Comparison of ENCODE assay signal across 14 cellular contexts in genomic region chr1:98387701-98388100, GRCh38.
DNase-seq lines count a peak whose midpoint lies in the region; ATAC-seq, FAIRE-seq and TF ChIP-seq lines count a peak whose summit lies in the region.
"Had no signal": no experiment of that assay in that cellular context is flagged by ENCODE, and none has a peak within 500 bp of the region (broad histone marks: within the 10 kb centered on the region; RNA-seq: fewer than 3 reads in every experiment).

No MANE protein-coding gene starts in this region.

- H3K36me3 ChIP-seq in SJSA1 (no peaks in the 10 kb centered on the region), endothelial cell of umbilical vein (ENCODE audit: control insufficient read depth in 2 of 2, extremely low read depth in 1 of 2, insufficient read depth in 2 of 2, low read length in 2 of 2) (no peaks in the 10 kb centered on the region), spleen (no peaks in the 10 kb centered on the region)
- H3K36me3 ChIP-seq: ascending aorta had no signal

- intact Hi-C loops in endothelial cell of umbilical vein (cut with micrococcal nuclease) (loop anchor here (1.0 kb wide), 6 partner anchors 42 to 334 kb away; no protein-coding TSS in a partner anchor), spleen (cut with DNase I; ENCODE audit: low total_unique reads) (no loop called here)

- H3K79me2 ChIP-seq in endothelial cell of umbilical vein (ENCODE audit: control insufficient read depth, insufficient read depth, low read length), result no peaks in the 10 kb centered on the region

- POLR2A ChIA-PET in activated CD4-positive, alpha-beta T cell treated with anti-CD3 and anti-CD28 coated beads, Interleukin-2, amount 10 ng/mL, durations not matched to agents 7 days and 5 days (lab: Charles Lee), result no interaction called here
- POLR2A ChIA-PET in endothelial cell of umbilical vein (lab: Charles Lee), result interaction anchor here (1.3 kb wide), 1 partner anchor 42 kb away, joined by 3 read pairs; no protein-coding TSS in a partner anchor

- CTCF ChIA-PET in activated CD4-positive, alpha-beta T cell treated with anti-CD3 and anti-CD28 coated beads, Interleukin-2, amount 10 ng/mL, durations not matched to agents 7 days and 5 days (lab: Charles Lee), result no interaction called here
- CTCF ChIA-PET in endothelial cell of umbilical vein (lab: Charles Lee), result interaction anchor here (0.6 to 1.2 kb wide), 2 partner anchors 81 to 178 kb away, joined by 4 to 7 read pairs; no protein-coding TSS in a partner anchor

- no peaks in the 10 kb centered on the region for H3K9me3 ChIP-seq in SJSA1 (replicated peaks)
- no peaks in the 10 kb centered on the region for H3K9me3 ChIP-seq in endothelial cell of umbilical vein (replicated peaks; ENCODE audit: control insufficient read depth, insufficient read depth, low read length)
- no peaks in the 10 kb centered on the region for H3K9me3 ChIP-seq in spleen
- H3K9me3 ChIP-seq: ascending aorta had no signal

- H3K4me1 ChIP-seq in SJSA1 (replicated peaks), result peaks cover 27% of the 10 kb centered on the region
- peaks cover 63% of the 10 kb centered on the region for H3K4me1 ChIP-seq in endothelial cell of umbilical vein (ENCODE audit: control insufficient read depth, extremely low read depth, insufficient read depth, low read length)
- H3K4me1 ChIP-seq in spleen, result peaks cover 0 to 22% (median 6%) of the 10 kb centered on the region in 6 donors
- H3K4me1 ChIP-seq: ascending aorta had no signal

- 64 to 82% (median 74%) methylated on average over 4 of the region's 4 CpGs for whole genome bisulfite sequencing in spleen, 5 donors

- no peak overlapping the region for H3K4me3 Mint-ChIP-seq in activated CD4-positive, alpha-beta T cell treated with anti-CD3 and anti-CD28 coated beads, Interleukin-2, amount 10 ng/mL, durations not matched to agents 7 days and 5 days
- H3K4me3 Mint-ChIP-seq: memory B cell had no signal

- BruUV-seq in endothelial cell of umbilical vein (replicated peaks; lab: Mats Ljungman, UMichigan), result no TSS peak

- H4K20me1 ChIP-seq in endothelial cell of umbilical vein (replicated peaks; ENCODE audit: control insufficient read depth, extremely low read depth, insufficient read depth, low read length), result no peaks in the 10 kb centered on the region

- no peak for ATAC-seq in HG03175 (IDR thresholded peaks at IDR 0.05; ENCODE audit: unreplicated experiment)

- peak overlapping the region; percentile 49 for H3K4me2 ChIP-seq in endothelial cell of umbilical vein (ENCODE audit: insufficient read depth, low read length)

- H3K27me3 ChIP-seq in SJSA1 (replicated peaks), result no peaks in the 10 kb centered on the region
- H3K27me3 ChIP-seq in endothelial cell of umbilical vein (ENCODE audit: control insufficient read depth in 2 of 2, insufficient read depth in 2 of 2, low read length in 2 of 2), result no peaks in the 10 kb centered on the region
- H3K27me3 ChIP-seq in spleen (replicated peaks in 1 of 7), result no peaks in the 10 kb centered on the region
- H3K27me3 ChIP-seq: ascending aorta had no signal

- no peak for TF ChIP-seq CTCF in endothelial cell of umbilical vein (IDR thresholded peaks at IDR 0.05; ENCODE audit: extremely low read depth in 1 of 2, insufficient read depth in 1 of 2, low read depth in 1 of 2, low read length in 2 of 2)
- no peak for TF ChIP-seq CTCF in spleen (IDR thresholded peaks at IDR 0.05 in 8 of 11, conservative IDR thresholded peaks at IDR 0.05 in 3 of 11)

- DNase-seq in activated CD4-positive, alpha-beta T cell treated with anti-CD3 and anti-CD28 coated beads, Interleukin-2, amount 10 ng/mL, durations not matched to agents 7 days and 5 days, result no peak
- DNase-seq in activated CD4-positive, alpha-beta T cell treated with anti-CD3 and anti-CD28 coated beads for 48 hours, result no peak
- DNase-seq in SJSA1 (ENCODE audit: low read depth in 1 of 2, low spot score in 2 of 2) (no peak), endothelial cell of umbilical vein (ENCODE audit: low read depth, low spot score) (no peak), spleen (no peak), NCI-H146 treated with DMSO at 0.1 percent for 48 hours (lab: John Stamatoyannopoulos, UW; ENCODE audit: unreplicated experiment) (no peak)
- no peak for DNase-seq in stimulated activated CD4-positive, alpha-beta T cell treated with anti-CD3 and anti-CD28 coated beads, Interleukin-4, amount 100 ng/mL, for 1 hour
- DNase-seq: H7; KBM-7; stimulated activated naive CD8-positive, alpha-beta T cell treated with anti-CD3 and anti-CD28 coated beads, Interleukin-15, Interleukin-2, amounts not matched to agents 100 U/mL and 50 U/mL, for 24 hours had no signal

- H3K27me3 Mint-ChIP-seq in activated CD4-positive, alpha-beta T cell treated with anti-CD3 and anti-CD28 coated beads, Interleukin-2, amount 10 ng/mL, durations not matched to agents 7 days and 5 days, result no peaks in the 10 kb centered on the region
- H3K27me3 Mint-ChIP-seq: memory B cell had no signal

- H2AFZ ChIP-seq in endothelial cell of umbilical vein (ENCODE audit: low read depth, low read length), result peak overlapping the region; percentile 63

- H3K9me1 ChIP-seq in endothelial cell of umbilical vein (replicated peaks; ENCODE audit: control insufficient read depth, extremely low read depth, insufficient read depth, low read length), result no peaks in the 10 kb centered on the region

- peaks cover 18% of the 10 kb centered on the region for H3K4me1 Mint-ChIP-seq in activated CD4-positive, alpha-beta T cell treated with anti-CD3 and anti-CD28 coated beads, Interleukin-2, amount 10 ng/mL, durations not matched to agents 7 days and 5 days
- H3K4me1 Mint-ChIP-seq: memory B cell had no signal

- H3K27ac ChIP-seq in SJSA1 (peak overlapping the region; percentile 37), endothelial cell of umbilical vein (ENCODE audit: insufficient read depth, low read depth, low read length) (peak overlapping the region; percentile 80), spleen (peak overlapping the region in 6 of 8 donors; percentile 18 to 73 (median 57))
- H3K27ac ChIP-seq: ascending aorta had no signal

- H3K9me3 Mint-ChIP-seq in activated CD4-positive, alpha-beta T cell treated with anti-CD3 and anti-CD28 coated beads, Interleukin-2, amount 10 ng/mL, durations not matched to agents 7 days and 5 days, result no peaks in the 10 kb centered on the region
- H3K9me3 Mint-ChIP-seq: memory B cell had no signal

- dilution Hi-C loops in endothelial cell of umbilical vein (cut with MboI; ENCODE audit: extremely low pct_ligation_motif_present, low sequenced_read_pairs), result no loop called here

- peak overlapping the region; percentile 39 for H3K9ac ChIP-seq in endothelial cell of umbilical vein (replicated peaks; ENCODE audit: extremely low read depth, insufficient read depth, low read length)

- TF ChIP-seq POLR2A in endothelial cell of umbilical vein (IDR thresholded peaks at IDR 0.05; ENCODE audit: low read depth, low read length), result no peak
- TF ChIP-seq POLR2A in spleen (IDR thresholded peaks at IDR 0.05), result no peak

- no peak for FAIRE-seq in endothelial cell of umbilical vein (lab: Jason Lieb, UNC)
- FAIRE-seq: A204.1 had no signal

- H3K36me3 Mint-ChIP-seq in activated CD4-positive, alpha-beta T cell treated with anti-CD3 and anti-CD28 coated beads, Interleukin-2, amount 10 ng/mL, durations not matched to agents 7 days and 5 days (ENCODE audit: low read depth), result no peaks in the 10 kb centered on the region
- H3K36me3 Mint-ChIP-seq: memory B cell had no signal

- H3K4me3 ChIP-seq in SJSA1 (no peak overlapping the region), endothelial cell of umbilical vein (replicated peaks in 1 of 3; ENCODE audit: insufficient read depth in 1 of 3, low read depth in 1 of 3, low read length in 3 of 3) (no peak overlapping the region), spleen (no peak overlapping the region)
- H3K4me3 ChIP-seq: ascending aorta had no signal

- peak overlapping the region; percentile 79 for H3K27ac Mint-ChIP-seq in activated CD4-positive, alpha-beta T cell treated with anti-CD3 and anti-CD28 coated beads, Interleukin-2, amount 10 ng/mL, durations not matched to agents 7 days and 5 days

TF ChIP-seq in endothelial cell of umbilical vein, 7 proteins besides CTCF, POLR2A, EP300 and RAD21:
- TF ChIP-seq FOS (IDR thresholded peaks at IDR 0.05; ENCODE audit: borderline replicate concordance, insufficient read depth, low read length), result no peak
- no peak for TF ChIP-seq JUN (IDR thresholded peaks at IDR 0.05; ENCODE audit: borderline replicate concordance, insufficient read depth, insufficient read length, low read depth)
- TF ChIP-seq POLR2AphosphoS5 (IDR thresholded peaks at IDR 0.05; ENCODE audit: insufficient read depth, low read depth, low read length), result no peak
